Comparison of ENCODE assay signal across 9 cellular contexts in the genomic region with DNA sequence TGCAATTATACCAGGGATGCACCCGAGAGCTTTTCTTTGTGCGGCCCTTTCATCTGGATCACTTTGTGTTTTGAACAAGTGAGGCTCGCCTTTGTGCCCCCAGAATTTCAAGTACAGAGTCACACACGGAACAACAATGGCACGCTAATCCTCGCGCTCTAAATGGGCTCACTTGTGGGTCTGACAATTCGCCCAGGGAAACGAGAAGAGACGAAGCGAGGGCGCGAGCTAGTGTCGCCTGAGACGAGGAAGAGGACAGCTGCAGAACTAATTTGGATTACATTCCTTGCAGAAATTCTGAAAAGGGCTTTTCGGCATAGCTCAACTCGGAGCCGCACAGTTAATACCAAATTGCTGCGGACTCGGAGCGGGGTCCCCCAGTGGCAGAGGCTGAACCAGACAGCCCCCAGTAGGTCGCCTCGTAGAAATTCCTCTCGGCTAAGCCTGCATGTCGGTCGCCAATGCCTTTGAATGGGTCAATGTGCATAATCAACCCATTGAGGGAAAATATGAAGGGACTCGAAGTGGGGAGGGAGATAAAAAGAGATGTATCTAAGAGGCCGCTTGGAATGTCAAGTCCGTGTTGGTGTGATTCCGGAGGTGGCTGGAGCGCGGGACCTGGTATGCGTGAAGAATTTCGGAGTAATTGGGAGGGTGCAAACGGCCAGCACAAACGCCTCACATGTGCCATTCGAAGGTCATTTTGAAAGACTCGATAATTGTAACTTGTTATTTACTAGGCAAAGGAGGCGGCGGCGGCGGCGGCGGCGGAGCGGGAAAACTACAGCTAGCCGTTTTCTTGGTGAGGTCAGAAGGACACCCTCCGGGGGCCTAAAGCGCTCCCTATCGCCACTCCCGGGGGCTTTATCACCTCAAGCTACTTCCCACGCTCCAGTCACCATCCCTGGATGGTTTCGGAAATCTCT. TPM values are rescaled to one million over a fixed set of nuclear protein-coding genes. Genes with fewer than 3 reads are reported as not detected.
DNase-seq lines count a peak whose midpoint lies in the region; ATAC-seq, FAIRE-seq and TF ChIP-seq lines count a peak whose summit lies in the region.
"Had no signal": no experiment of that assay in that cellular context is flagged by ENCODE, and none has a peak within 500 bp of the region (broad histone marks: within the 10 kb centered on the region; RNA-seq: fewer than 3 reads in every experiment).

No MANE protein-coding gene starts in this region.

- peak overlapping the region; percentile 74 for H3K4me3 ChIP-seq in astrocyte (ENCODE audit: insufficient read depth, low read depth, low read length)

- H3K27ac ChIP-seq in astrocyte (ENCODE audit: low read depth, low read length), result no peak overlapping the region

- FAIRE-seq in astrocyte (lab: Jason Lieb, UNC), result no peak
- FAIRE-seq: G401.6 had no signal

- no peak overlapping the region for H3K27ac Mint-ChIP-seq in activated CD4-positive, alpha-beta T cell treated with anti-CD3 and anti-CD28 coated beads for 36 hours
- H3K27ac Mint-ChIP-seq in activated CD4-positive, alpha-beta T cell treated with anti-CD3 and anti-CD28 coated beads, Interleukin-2, amount 10 ng/mL, durations not matched to agents 7 days and 5 days, result no peak overlapping the region
- peak overlapping the region; percentile 77 for H3K27ac Mint-ChIP-seq in astrocyte (ENCODE audit: unreplicated experiment)
- H3K27ac Mint-ChIP-seq in stimulated activated effector memory CD8-positive, alpha-beta T cell treated with anti-CD3 and anti-CD28 coated beads, Interleukin-12 subunit alpha, Interleukin-12 subunit beta, amount 100 ng/mL, for 72 hours, result no peak overlapping the region

- no peaks in the 10 kb centered on the region for H3K9me3 ChIP-seq in astrocyte (ENCODE audit: insufficient read depth, low read depth, low read length)

- peaks cover 17% of the 10 kb centered on the region for H3K4me1 Mint-ChIP-seq in activated CD4-positive, alpha-beta T cell treated with anti-CD3 and anti-CD28 coated beads for 36 hours
- peaks cover 15% of the 10 kb centered on the region for H3K4me1 Mint-ChIP-seq in activated CD4-positive, alpha-beta T cell treated with anti-CD3 and anti-CD28 coated beads, Interleukin-2, amount 10 ng/mL, durations not matched to agents 7 days and 5 days
- H3K4me1 Mint-ChIP-seq in astrocyte (ENCODE audit: low read depth, unreplicated experiment), result peaks cover 2% of the 10 kb centered on the region
- H3K4me1 Mint-ChIP-seq in stimulated activated effector memory CD8-positive, alpha-beta T cell treated with anti-CD3 and anti-CD28 coated beads, Interleukin-12 subunit alpha, Interleukin-12 subunit beta, amount 100 ng/mL, for 72 hours, result no peaks in the 10 kb centered on the region

- no peak for ATAC-seq in activated CD4-positive, alpha-beta T cell treated with anti-CD3 and anti-CD28 coated beads for 36 hours
- no peak for ATAC-seq in stimulated activated effector memory CD8-positive, alpha-beta T cell treated with anti-CD3 and anti-CD28 coated beads, Interleukin-12 subunit alpha, Interleukin-12 subunit beta, amount 100 ng/mL, for 72 hours
- ATAC-seq in HG02885 (IDR thresholded peaks at IDR 0.05; ENCODE audit: poor library complexity, unreplicated experiment), result no peak

- H3K9me3 Mint-ChIP-seq in activated CD4-positive, alpha-beta T cell treated with anti-CD3 and anti-CD28 coated beads for 36 hours (ENCODE audit: low read depth), result no peaks in the 10 kb centered on the region
- H3K9me3 Mint-ChIP-seq in activated CD4-positive, alpha-beta T cell treated with anti-CD3 and anti-CD28 coated beads, Interleukin-2, amount 10 ng/mL, durations not matched to agents 7 days and 5 days, result no peaks in the 10 kb centered on the region
- no peaks in the 10 kb centered on the region for H3K9me3 Mint-ChIP-seq in astrocyte (ENCODE audit: unreplicated experiment)
- no peaks in the 10 kb centered on the region for H3K9me3 Mint-ChIP-seq in stimulated activated effector memory CD8-positive, alpha-beta T cell treated with anti-CD3 and anti-CD28 coated beads, Interleukin-12 subunit alpha, Interleukin-12 subunit beta, amount 100 ng/mL, for 72 hours

- CTCF ChIA-PET in activated CD4-positive, alpha-beta T cell treated with anti-CD3 and anti-CD28 coated beads for 36 hours (lab: Charles Lee), result interaction anchor here (0.7 kb wide), 1 partner anchor 1081 kb away, joined by 3 read pairs; no protein-coding TSS in a partner anchor
- CTCF ChIA-PET in activated CD4-positive, alpha-beta T cell treated with anti-CD3 and anti-CD28 coated beads, Interleukin-2, amount 10 ng/mL, durations not matched to agents 7 days and 5 days (lab: Charles Lee), result no interaction called here

- H3K4me3 Mint-ChIP-seq in activated CD4-positive, alpha-beta T cell treated with anti-CD3 and anti-CD28 coated beads for 36 hours, result no peak overlapping the region
- no peak overlapping the region for H3K4me3 Mint-ChIP-seq in activated CD4-positive, alpha-beta T cell treated with anti-CD3 and anti-CD28 coated beads, Interleukin-2, amount 10 ng/mL, durations not matched to agents 7 days and 5 days
- peak overlapping the region; percentile 92 for H3K4me3 Mint-ChIP-seq in astrocyte (ENCODE audit: unreplicated experiment)
- H3K4me3 Mint-ChIP-seq in stimulated activated effector memory CD8-positive, alpha-beta T cell treated with anti-CD3 and anti-CD28 coated beads, Interleukin-12 subunit alpha, Interleukin-12 subunit beta, amount 100 ng/mL, for 72 hours, result peak overlapping the region; percentile 21

- peaks cover 24% of the 10 kb centered on the region for H3K27me3 ChIP-seq in astrocyte (ENCODE audit: insufficient read depth, low read length)

- no peaks in the 10 kb centered on the region for H4K20me1 ChIP-seq in astrocyte (ENCODE audit: insufficient read depth, low read length)

- H3K4me2 ChIP-seq in astrocyte (ENCODE audit: low read length), result peak overlapping the region; percentile 91

- no peaks in the 10 kb centered on the region for H3K79me2 ChIP-seq in astrocyte (ENCODE audit: insufficient read depth, low read length)

- TF ChIP-seq CTCF in astrocyte (IDR thresholded peaks at IDR 0.05; ENCODE audit: insufficient read depth, low read depth, low read length), result no peak

- peak overlapping the region; percentile 79 for H2AFZ ChIP-seq in astrocyte (ENCODE audit: low read depth, low read length)

- peak; percentile 6 for DNase-seq in activated CD4-positive, alpha-beta T cell treated with anti-CD3 and anti-CD28 coated beads for 36 hours
- DNase-seq in activated CD4-positive, alpha-beta T cell treated with anti-CD3 and anti-CD28 coated beads, Interleukin-2, amount 10 ng/mL, durations not matched to agents 7 days and 5 days, result no peak
- DNase-seq in astrocyte (ENCODE audit: low read depth) (no peak), islet precursor cell (peak; percentile 68), HK-2 (ENCODE audit: unreplicated experiment) (no peak)
- DNase-seq in stimulated activated effector memory CD8-positive, alpha-beta T cell treated with anti-CD3 and anti-CD28 coated beads, Interleukin-12 subunit alpha, Interleukin-12 subunit beta, amount 100 ng/mL, for 72 hours (ENCODE audit: low spot score in 2 of 2), result peak in 1 of 2 donors; percentile 47
- no peak for DNase-seq in stimulated activated CD4-positive, alpha-beta T cell treated with anti-CD3 and anti-CD28 coated beads, Interleukin-1b, Interleukin-23, amount 100 ng/mL, for 48 hours

- peak overlapping the region; percentile 34 for H3K9ac ChIP-seq in astrocyte (ENCODE audit: low read length)

- peaks cover 13% of the 10 kb centered on the region for H3K4me1 ChIP-seq in astrocyte (ENCODE audit: insufficient read depth, low read length)

- intact Hi-C loops in activated CD4-positive, alpha-beta T cell treated with anti-CD3 and anti-CD28 coated beads for 36 hours (cut with DNase I, micrococcal nuclease), result no loop called here

- H3K36me3 ChIP-seq in astrocyte (ENCODE audit: insufficient read depth, low read length), result no peaks in the 10 kb centered on the region

- H3K36me3 Mint-ChIP-seq in activated CD4-positive, alpha-beta T cell treated with anti-CD3 and anti-CD28 coated beads for 36 hours (ENCODE audit: low read depth), result no peaks in the 10 kb centered on the region
- peaks cover 2% of the 10 kb centered on the region for H3K36me3 Mint-ChIP-seq in activated CD4-positive, alpha-beta T cell treated with anti-CD3 and anti-CD28 coated beads, Interleukin-2, amount 10 ng/mL, durations not matched to agents 7 days and 5 days (ENCODE audit: low read depth)
- H3K36me3 Mint-ChIP-seq in astrocyte (ENCODE audit: low read depth, unreplicated experiment), result no peaks in the 10 kb centered on the region
- no peaks in the 10 kb centered on the region for H3K36me3 Mint-ChIP-seq in stimulated activated effector memory CD8-positive, alpha-beta T cell treated with anti-CD3 and anti-CD28 coated beads, Interleukin-12 subunit alpha, Interleukin-12 subunit beta, amount 100 ng/mL, for 72 hours

- peaks cover 42% of the 10 kb centered on the region for H3K27me3 Mint-ChIP-seq in activated CD4-positive, alpha-beta T cell treated with anti-CD3 and anti-CD28 coated beads for 36 hours
- peaks cover 58% of the 10 kb centered on the region for H3K27me3 Mint-ChIP-seq in activated CD4-positive, alpha-beta T cell treated with anti-CD3 and anti-CD28 coated beads, Interleukin-2, amount 10 ng/mL, durations not matched to agents 7 days and 5 days
- peaks cover 8% of the 10 kb centered on the region for H3K27me3 Mint-ChIP-seq in astrocyte (ENCODE audit: low read depth, unreplicated experiment)

- POLR2A ChIA-PET in activated CD4-positive, alpha-beta T cell treated with anti-CD3 and anti-CD28 coated beads for 36 hours (lab: Charles Lee), result no interaction called here
- POLR2A ChIA-PET in activated CD4-positive, alpha-beta T cell treated with anti-CD3 and anti-CD28 coated beads, Interleukin-2, amount 10 ng/mL, durations not matched to agents 7 days and 5 days (lab: Charles Lee), result no interaction called here

RNA-seq across cellular contexts. Expression of gene ERBB4, which starts 2.0 kb away (rescaled TPM):
- not detected for total RNA-seq in activated CD4-positive, alpha-beta T cell treated with anti-CD3 and anti-CD28 coated beads for 36 hours
- total RNA-seq in activated CD4-positive, alpha-beta T cell treated with anti-CD3 and anti-CD28 coated beads, Interleukin-2, amount 10 ng/mL, durations not matched to agents 7 days and 5 days, result not detected
- total RNA-seq in astrocyte, result 0.72 and 1.2 TPM in 2 replicates

Comparison
In these comparisons a context has a peak if more than half of its experiments do, and no peak if none do; other contexts are left out.
1. DNase-seq: peak in activated CD4-positive, alpha-beta T cell treated with anti-CD3 and anti-CD28 coated beads for 36 hours (single experiment) and islet precursor cell (single experiment); none in activated CD4-positive, alpha-beta T cell treated with anti-CD3 and anti-CD28 coated beads, Interleukin-2, amount 10 ng/mL, durations not matched to agents 7 days and 5 days (single experiment), astrocyte (single experiment), stimulated activated CD4-positive, alpha-beta T cell treated with anti-CD3 and anti-CD28 coated beads, Interleukin-1b, Interleukin-23, amount 100 ng/mL, for 48 hours (single experiment) and HK-2 (single experiment).
2. H3K4me3 Mint-ChIP-seq: peak in astrocyte (single experiment) and stimulated activated effector memory CD8-positive, alpha-beta T cell treated with anti-CD3 and anti-CD28 coated beads, Interleukin-12 subunit alpha, Interleukin-12 subunit beta, amount 100 ng/mL, for 72 hours (single experiment); none in activated CD4-positive, alpha-beta T cell treated with anti-CD3 and anti-CD28 coated beads for 36 hours (single experiment) and activated CD4-positive, alpha-beta T cell treated with anti-CD3 and anti-CD28 coated beads, Interleukin-2, amount 10 ng/mL, durations not matched to agents 7 days and 5 days (single experiment).